In the genomic region with DNA sequence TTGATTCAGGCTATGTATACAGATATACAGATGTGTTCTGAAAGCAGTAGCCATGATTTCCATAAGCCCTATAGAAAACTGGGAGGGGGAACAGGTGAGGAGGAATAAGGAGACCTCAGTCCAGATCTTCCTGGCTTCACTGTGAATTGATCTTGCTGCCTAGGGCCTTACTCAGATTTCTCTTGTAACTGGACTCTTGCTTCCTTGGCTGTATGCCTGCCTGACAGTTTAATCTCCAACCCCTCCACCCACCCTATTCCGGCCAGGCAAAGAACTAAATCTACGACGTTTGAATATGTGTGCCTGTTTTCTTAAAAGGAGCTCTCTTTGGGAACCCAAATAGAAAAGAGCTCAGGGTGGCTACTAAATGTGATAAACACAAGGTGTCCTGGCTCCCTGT, we compare ENCODE assay signal across 1 cellular context.
TF ChIP-seq lines count a peak whose summit lies in the region.

No MANE protein-coding gene starts in this region.

TF ChIP-seq in H1, 55 proteins besides CTCF, POLR2A, EP300 and RAD21 (continued from another document):
- TF ChIP-seq SP4 (IDR thresholded peaks at IDR 0.05; ENCODE audit: low read length) (no peak), TBP (IDR thresholded peaks at IDR 0.05; ENCODE audit: low read depth, low read length) (no peak), KDM4A (IDR thresholded peaks at IDR 0.05; ENCODE audit: low read depth, low read length, severe bottlenecking) (no peak), RBBP5 (IDR thresholded peaks at IDR 0.05; ENCODE audit: borderline replicate concordance, low read depth, low read length) (no peak), CEBPB (IDR thresholded peaks at IDR 0.05; ENCODE audit: low read depth, low read length) (no peak), TAF7 (optimal IDR thresholded peaks at IDR 0.05; ENCODE audit: borderline replicate concordance, low read depth, low read length) (no peak), SIRT6 (IDR thresholded peaks at IDR 0.05; ENCODE audit: low read length) (no peak), GABPA (IDR thresholded peaks at IDR 0.05; ENCODE audit: borderline replicate concordance, insufficient read depth, low read length) (no peak), EZH2 (IDR thresholded peaks at IDR 0.05; ENCODE audit: low read depth, low read length, severe bottlenecking) (no peak), ASH2L (IDR thresholded peaks at IDR 0.05; ENCODE audit: low read length) (no peak), CTBP2 (IDR thresholded peaks at IDR 0.05; ENCODE audit: borderline replicate concordance, insufficient read depth, insufficient read length, low read length) (no peak)
